ENCODE assay signal across 8 cellular contexts in the genomic region with DNA sequence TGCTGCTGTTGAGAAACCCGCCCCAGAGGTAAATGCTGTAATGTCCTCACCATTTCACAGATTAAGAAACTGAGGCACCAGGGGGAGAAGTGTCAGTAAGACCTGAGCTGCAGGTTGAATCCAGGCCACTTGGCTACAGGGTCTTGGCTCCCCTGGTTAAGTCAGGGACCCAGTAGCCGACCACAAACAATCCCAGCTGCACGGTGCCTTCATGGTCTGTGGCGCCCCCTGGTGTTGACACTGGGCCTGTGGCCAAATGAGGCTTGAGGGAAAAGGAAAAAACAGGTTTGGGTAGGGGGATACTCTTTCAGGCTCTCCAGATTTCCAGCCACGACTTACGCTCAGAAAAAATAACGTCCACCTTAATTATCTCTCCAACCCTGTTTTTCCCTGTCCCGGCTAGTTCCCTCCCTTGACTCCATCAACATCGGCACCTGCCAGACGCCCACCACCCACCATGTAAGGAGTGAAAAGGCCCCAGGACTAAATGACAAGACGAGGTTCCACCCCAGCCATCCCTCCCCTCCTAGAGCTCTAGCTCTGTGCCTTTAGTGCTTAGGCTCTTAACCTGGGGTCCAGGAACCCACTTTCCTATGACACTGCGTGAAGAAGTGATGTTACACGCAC. TPM values are rescaled to one million over a fixed set of nuclear protein-coding genes. Genes with fewer than 3 reads are reported as not detected.
A peak's percentile ranks its signal among the peaks of the same experiment; 100 is the strongest.
DNase-seq lines count a peak whose midpoint lies in the region; ATAC-seq and TF ChIP-seq lines count a peak whose summit lies in the region.

No MANE protein-coding gene starts in this region.

- no peak overlapping the region for H3K9ac ChIP-seq in fibroblast of lung (ENCODE audit: insufficient read depth, low read length)

- CTCF ChIA-PET in CD4-positive, alpha-beta T cell (lab: Charles Lee) = interaction anchor here (0.8 to 4.0 kb wide), 8 partner anchors 24 to 275 kb away, joined by 3 to 35 read pairs (median 4); no protein-coding TSS in a partner anchor
- CTCF ChIA-PET in activated CD4-positive, alpha-beta T cell treated with anti-CD3 and anti-CD28 coated beads for 36 hours (lab: Charles Lee) = interaction anchor here (0.6 to 3.3 kb wide), 9 partner anchors 12 to 376 kb away, joined by 3 to 22 read pairs (median 4); a partner anchor contains a TSS

- H3K27me3 Mint-ChIP-seq in CD4-positive, alpha-beta T cell = peaks cover 30% of the 10 kb centered on the region
- peaks cover 6% of the 10 kb centered on the region for H3K27me3 Mint-ChIP-seq in activated CD4-positive, alpha-beta T cell treated with anti-CD3 and anti-CD28 coated beads for 36 hours

- no peaks in the 10 kb centered on the region for H3K9me3 ChIP-seq in CD4-positive, alpha-beta T cell (ENCODE audit: control insufficient read depth, low read length)
- H3K9me3 ChIP-seq in fibroblast of lung (ENCODE audit: control insufficient read depth, insufficient read depth, low read depth, low read length) = no peaks in the 10 kb centered on the region
- no peaks in the 10 kb centered on the region for H3K9me3 ChIP-seq in prostate gland

- ATAC-seq in CD4-positive, alpha-beta T cell (ENCODE audit: poor library complexity) = peak; percentile 56
- ATAC-seq in activated CD4-positive, alpha-beta T cell treated with anti-CD3 and anti-CD28 coated beads for 36 hours = no peak
- no peak for ATAC-seq in GM19452 (IDR thresholded peaks at IDR 0.05; ENCODE audit: unreplicated experiment)
- ATAC-seq in HG03460 (IDR thresholded peaks at IDR 0.05; ENCODE audit: unreplicated experiment) = no peak

- peak in 5 of 10 experiments; percentile 3 to 71 (median 35) for DNase-seq in CD4-positive, alpha-beta T cell
- DNase-seq in HFF-Myc (ENCODE audit: extremely low read depth, low read depth) = no peak
- DNase-seq in activated CD4-positive, alpha-beta T cell treated with anti-CD3 and anti-CD28 coated beads for 36 hours = peak; percentile 67
- DNase-seq in fibroblast of lung (ENCODE audit: low read depth in 2 of 2) = no peak
- no peak for DNase-seq in prostate gland (ENCODE audit: low spot score)
- DNase-seq in GM19240 (ENCODE audit: insufficient read length, low spot score) = no peak

- H4K20me1 ChIP-seq in fibroblast of lung (ENCODE audit: control insufficient read depth, extremely low read depth, insufficient read depth, low read length) = no peaks in the 10 kb centered on the region

- peaks cover 30% of the 10 kb centered on the region for H3K36me3 Mint-ChIP-seq in CD4-positive, alpha-beta T cell (ENCODE audit: low read depth)
- peaks cover 19% of the 10 kb centered on the region for H3K36me3 Mint-ChIP-seq in activated CD4-positive, alpha-beta T cell treated with anti-CD3 and anti-CD28 coated beads for 36 hours (ENCODE audit: low read depth)

- no peaks in the 10 kb centered on the region for H3K79me2 ChIP-seq in fibroblast of lung (ENCODE audit: control insufficient read depth, insufficient read depth, low read length)

- no peak overlapping the region for H3K4me3 ChIP-seq in HFF-Myc (replicated peaks; ENCODE audit: low read depth, low read length)
- H3K4me3 ChIP-seq in fibroblast of lung (replicated peaks in 1 of 4; ENCODE audit: control extremely low read depth in 1 of 4, insufficient read depth in 1 of 4, low read depth in 3 of 4, low read length in 4 of 4) = no peak overlapping the region
- no peak overlapping the region for H3K4me3 ChIP-seq in prostate gland

- no peak overlapping the region for H3K4me2 ChIP-seq in fibroblast of lung (ENCODE audit: extremely low read depth, insufficient read depth, low read length)

- no peak overlapping the region for H3K27ac Mint-ChIP-seq in CD4-positive, alpha-beta T cell
- H3K27ac Mint-ChIP-seq in activated CD4-positive, alpha-beta T cell treated with anti-CD3 and anti-CD28 coated beads for 36 hours = no peak overlapping the region

- POLR2A ChIA-PET in CD4-positive, alpha-beta T cell (lab: Charles Lee) = no interaction called here
- POLR2A ChIA-PET in activated CD4-positive, alpha-beta T cell treated with anti-CD3 and anti-CD28 coated beads for 36 hours (lab: Charles Lee) = no interaction called here

- intact Hi-C loops in CD4-positive, alpha-beta T cell (cut with DNase I, micrococcal nuclease) = loop anchor here (1.0 to 10.0 kb wide), 4 partner anchors 95 to 311 kb away; no protein-coding TSS in a partner anchor
- intact Hi-C loops in activated CD4-positive, alpha-beta T cell treated with anti-CD3 and anti-CD28 coated beads for 36 hours (cut with DNase I, micrococcal nuclease) = loop anchor here (1.0 to 2.0 kb wide), 2 partner anchors 165 to 309 kb away; no protein-coding TSS in a partner anchor
- intact Hi-C loops in prostate gland (cut with DNase I) = loop anchor here (1.0 kb wide), 1 partner anchor 165 kb away; no protein-coding TSS in a partner anchor

- peak; percentile 77 for TF ChIP-seq CTCF in CD4-positive, alpha-beta T cell (IDR thresholded peaks at IDR 0.05)
- TF ChIP-seq CTCF in HFF-Myc (IDR thresholded peaks at IDR 0.05; ENCODE audit: low read depth, low read length, missing control alignments) = peak; percentile 88
- peak; percentile 65 to 66 for TF ChIP-seq CTCF in fibroblast of lung (conservative IDR thresholded peaks at IDR 0.05 in 1 of 2, IDR thresholded peaks at IDR 0.05 in 1 of 2; ENCODE audit: low read depth in 1 of 2, low read length in 2 of 2)
- peak; percentile 28 to 94 (median 60) for TF ChIP-seq CTCF in prostate gland (IDR thresholded peaks at IDR 0.05)

- no peak overlapping the region for H2AFZ ChIP-seq in fibroblast of lung (ENCODE audit: low read length)

- no peaks in the 10 kb centered on the region for H3K4me1 Mint-ChIP-seq in CD4-positive, alpha-beta T cell (ENCODE audit: low read depth)
- H3K4me1 Mint-ChIP-seq in activated CD4-positive, alpha-beta T cell treated with anti-CD3 and anti-CD28 coated beads for 36 hours = no peaks in the 10 kb centered on the region

- H3K27me3 ChIP-seq in CD4-positive, alpha-beta T cell (ENCODE audit: control insufficient read depth, insufficient read depth, low read length) = peaks cover 11% of the 10 kb centered on the region
- H3K27me3 ChIP-seq in fibroblast of lung (ENCODE audit: control insufficient read depth, insufficient read depth, low read length) = no peaks in the 10 kb centered on the region
- H3K27me3 ChIP-seq in prostate gland (replicated peaks; ENCODE audit: insufficient read depth) = no peaks in the 10 kb centered on the region

- no peaks in the 10 kb centered on the region for H3K9me3 Mint-ChIP-seq in CD4-positive, alpha-beta T cell
- H3K9me3 Mint-ChIP-seq in activated CD4-positive, alpha-beta T cell treated with anti-CD3 and anti-CD28 coated beads for 36 hours (ENCODE audit: low read depth) = no peaks in the 10 kb centered on the region

- no peak overlapping the region for H3K27ac ChIP-seq in CD4-positive, alpha-beta T cell (ENCODE audit: low read depth, low read length)
- H3K27ac ChIP-seq in fibroblast of lung (ENCODE audit: insufficient read depth, low read length) (no peak overlapping the region), prostate gland (no peak overlapping the region)

- no peak overlapping the region for H3K4me3 Mint-ChIP-seq in CD4-positive, alpha-beta T cell
- no peak overlapping the region for H3K4me3 Mint-ChIP-seq in activated CD4-positive, alpha-beta T cell treated with anti-CD3 and anti-CD28 coated beads for 36 hours

- H3K4me1 ChIP-seq in fibroblast of lung (ENCODE audit: control insufficient read depth, extremely low read depth, insufficient read depth, low read length) = no peaks in the 10 kb centered on the region
- H3K4me1 ChIP-seq in prostate gland (replicated peaks) = no peaks in the 10 kb centered on the region

- TF ChIP-seq POLR2A in prostate gland (IDR thresholded peaks at IDR 0.05) = no peak

- 54% methylated on average over 13 of the region's 13 CpGs for WGBS in prostate gland

- H3K36me3 ChIP-seq in fibroblast of lung (ENCODE audit: control insufficient read depth, insufficient read depth, low read length) = no peaks in the 10 kb centered on the region
- H3K36me3 ChIP-seq in prostate gland = no peaks in the 10 kb centered on the region

RNA-seq across cellular contexts. Expression of a gene that starts 47.7 kb away (rescaled TPM):
- total RNA-seq in CD4-positive, alpha-beta T cell = 10 to 100 TPM; 36.5 to 39.4 TPM
- total RNA-seq in activated CD4-positive, alpha-beta T cell treated with anti-CD3 and anti-CD28 coated beads for 36 hours = 10 to 100 TPM; 38.2 to 65.0 TPM
- total RNA-seq in fibroblast of lung (42.1 and 46.1 TPM in 2 replicates), prostate gland (10 to 100 TPM; 31.9 to 36.3 TPM)
- polyA plus RNA-seq in fibroblast of lung = 21.1 and 25.0 TPM in 2 replicates
- polyA plus RNA-seq in fibroblast of lung (2012) = 29.2 and 32.4 TPM in 2 replicates
- 28.0 and 28.3 TPM in 2 replicates for polyA minus RNA-seq in fibroblast of lung (ENCODE audit: low replicate concordance)

RNA-seq across cellular contexts. Expression of a gene that starts 53.6 kb away (rescaled TPM):
- total RNA-seq in CD4-positive, alpha-beta T cell = 10 to 100 TPM; 28.3 to 28.6 TPM
- total RNA-seq in activated CD4-positive, alpha-beta T cell treated with anti-CD3 and anti-CD28 coated beads for 36 hours = 10 to 100 TPM; 47.8 to 59.9 TPM
- 13.9 and 16.8 TPM in 2 replicates for total RNA-seq in fibroblast of lung
- polyA plus RNA-seq in fibroblast of lung = 52.4 and 53.6 TPM in 2 replicates
- polyA plus RNA-seq in fibroblast of lung (2012) = 44.8 and 45.8 TPM in 2 replicates
- polyA minus RNA-seq in fibroblast of lung (ENCODE audit: low replicate concordance) = 48.6 and 56.9 TPM in 2 replicates
- 10 to 100 TPM; 49.7 to 59.3 TPM for total RNA-seq in prostate gland
